In the genomic region with DNA sequence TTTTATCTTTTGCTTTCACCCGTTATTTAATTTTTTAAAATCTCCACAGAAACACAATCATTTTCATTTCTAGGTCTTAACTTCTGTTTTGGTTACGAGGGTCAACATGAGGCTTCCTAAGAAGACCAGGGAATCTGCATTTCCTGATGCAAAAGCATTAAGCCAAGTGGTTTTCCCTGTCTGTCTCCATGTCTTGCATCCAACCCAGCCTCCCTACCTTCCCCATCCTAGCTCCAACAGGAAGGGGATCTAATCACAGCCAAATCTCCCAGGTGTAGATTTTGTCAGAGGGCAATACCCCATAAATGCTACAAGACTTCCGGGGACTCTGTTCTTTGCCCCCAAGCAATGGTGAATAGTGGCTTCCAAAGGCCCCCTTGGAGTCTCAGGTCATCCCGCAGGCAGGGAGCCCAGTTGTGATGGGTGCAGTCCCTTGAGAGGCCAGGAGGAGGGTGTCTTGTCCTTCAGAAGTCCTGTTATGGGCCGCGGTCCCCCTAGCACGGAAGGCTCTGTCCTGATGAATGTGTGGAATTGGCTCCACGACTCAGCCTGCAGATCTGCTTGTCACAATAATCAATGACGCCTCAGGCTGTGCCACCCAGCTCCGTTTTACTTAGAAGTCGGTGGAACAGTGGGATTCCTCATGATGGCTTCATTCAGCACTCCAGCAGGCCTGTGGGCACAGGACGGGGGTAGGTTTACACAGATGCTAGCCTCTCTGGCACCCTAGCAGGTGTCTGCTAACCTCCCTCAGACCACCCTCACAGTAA, we compare ENCODE assay signal across 8 cellular contexts.
DNase-seq lines count a peak whose midpoint lies in the region; ATAC-seq and TF ChIP-seq lines count a peak whose summit lies in the region.

No MANE protein-coding gene starts in this region.

- BruUV-seq in Caco-2 (replicated peaks; lab: Mats Ljungman, UMichigan) = no TSS peak

- H3K79me2 ChIP-seq in SK-N-SH (ENCODE audit: insufficient read depth) = no peaks in the 10 kb centered on the region

- H4K20me1 ChIP-seq in SK-N-SH (ENCODE audit: insufficient read depth) = no peaks in the 10 kb centered on the region

- H3K4me1 Mint-ChIP-seq in Caco-2 (ENCODE audit: low read depth, unreplicated experiment) = peaks cover 9% of the 10 kb centered on the region

- intact Hi-C loops in Caco-2 (cut with micrococcal nuclease; ENCODE audit: unreplicated experiment) = loop anchor here (1.0 to 5.0 kb wide), 5 partner anchors 46 to 887 kb away; no protein-coding TSS in a partner anchor
- intact Hi-C loops in tibial artery (cut with DNase I; ENCODE audit: low total_unique reads) = no loop called here

- TF ChIP-seq RAD21 in SK-N-SH (IDR thresholded peaks at IDR 0.05; ENCODE audit: low read length) (peak; percentile 91), liver (IDR thresholded peaks at IDR 0.05) (peak; percentile 64 to 81)

- DNase-seq in Caco-2 = peak; percentile 81 to 82
- DNase-seq in HT-29 (ENCODE audit: low spot score) = peak; percentile 80
- DNase-seq in SK-N-SH = peak; percentile 89
- DNase-seq in choroid plexus epithelial cell (ENCODE audit: low read depth) = peak; percentile 83
- DNase-seq in tibial artery = no peak
- no peak for DNase-seq in middle frontal gyrus (ENCODE audit: extremely low spot score, low spot score)

- peaks cover 14% of the 10 kb centered on the region; the same call in 1 of the 2 replicates for H3K4me1 ChIP-seq in Caco-2
- H3K4me1 ChIP-seq in SK-N-SH (ENCODE audit: control insufficient read depth in 1 of 2, insufficient read depth in 2 of 2, low read depth in 1 of 2, low read length in 1 of 2) = no peaks in the 10 kb centered on the region; a peak in 1 of 4 replicates
- peaks cover 0 to 2% (median 0%) of the 10 kb centered on the region in 4 donors for H3K4me1 ChIP-seq in liver (ENCODE audit: control insufficient read depth in 4 of 4, insufficient read depth in 4 of 4, low read length in 3 of 4)
- peaks cover 0 to 10% (median 2%) of the 10 kb centered on the region in 4 donors for H3K4me1 ChIP-seq in tibial artery

- ATAC-seq in GM18861 (IDR thresholded peaks at IDR 0.05; ENCODE audit: unreplicated experiment) = no peak

- H3K27ac ChIP-seq in SK-N-SH (ENCODE audit: low read depth in 2 of 2, low read length in 1 of 2) (no peak overlapping the region), liver (ENCODE audit: low read depth in 1 of 2, low read length in 2 of 2) (no peak overlapping the region), tibial artery (no peak overlapping the region)

- no peaks in the 10 kb centered on the region for H3K9me2 ChIP-seq in SK-N-SH

- POLR2A ChIA-PET in Caco-2 (lab: Charles Lee) (no interaction called here), SK-N-SH (lab: Yijun Ruan, JAX) (no interaction called here)

- TF ChIP-seq CTCF in Caco-2 (IDR thresholded peaks at IDR 0.05; ENCODE audit: insufficient read depth in 1 of 2, low read depth in 1 of 2, low read length in 1 of 2, severe bottlenecking in 1 of 2, unreplicated experiment in 1 of 2) = peak; percentile 82 to 89
- TF ChIP-seq CTCF in SK-N-SH (IDR thresholded peaks at IDR 0.05) = peak; percentile 87
- peak; percentile 86 for TF ChIP-seq CTCF in choroid plexus epithelial cell (conservative IDR thresholded peaks at IDR 0.05; ENCODE audit: low read depth, low read length)
- peak; percentile 46 for TF ChIP-seq CTCF in liver (IDR thresholded peaks at IDR 0.05; ENCODE audit: low read depth, low read length, missing input control)
- TF ChIP-seq CTCF in tibial artery (IDR thresholded peaks at IDR 0.05) = peak; percentile 11 to 23

- 28% methylated on average over 12 of the region's 12 CpGs for WGBS in SK-N-SH (ENCODE audit: low lambda C conversion rate)
- 32% methylated on average over 12 of the region's 12 CpGs for WGBS in liver

- H3K4me3 ChIP-seq in Caco-2 (ENCODE audit: low read depth, low read length) (no peak overlapping the region), SK-N-SH (ENCODE audit: low read depth in 2 of 2, low read length in 1 of 2) (no peak overlapping the region), choroid plexus epithelial cell (ENCODE audit: low read depth, low read length) (no peak overlapping the region), liver (ENCODE audit: low read depth in 1 of 3, low read length in 3 of 3) (no peak overlapping the region), tibial artery (no peak overlapping the region)

- no peak overlapping the region for H3K4me2 ChIP-seq in SK-N-SH

- peaks cover 4% of the 10 kb centered on the region for H3K27me3 Mint-ChIP-seq in Caco-2 (ENCODE audit: insufficient read depth, unreplicated experiment)

- no peaks in the 10 kb centered on the region for H3K36me3 ChIP-seq in Caco-2 (ENCODE audit: control insufficient read depth, insufficient read depth, low read length)
- H3K36me3 ChIP-seq in SK-N-SH (replicated peaks in 1 of 2; ENCODE audit: control insufficient read depth in 1 of 2, insufficient read depth in 2 of 2, low read length in 1 of 2) = no peaks in the 10 kb centered on the region
- no peaks in the 10 kb centered on the region for H3K36me3 ChIP-seq in liver (ENCODE audit: control insufficient read depth in 4 of 4, insufficient read depth in 3 of 4, low read depth in 1 of 4, low read length in 3 of 4)
- H3K36me3 ChIP-seq in tibial artery = no peaks in the 10 kb centered on the region

- H3K9ac ChIP-seq in SK-N-SH (no peak overlapping the region), liver (ENCODE audit: low read depth in 1 of 2, low read length in 2 of 2) (no peak overlapping the region)

- H3K9me3 ChIP-seq in Caco-2 (no peaks in the 10 kb centered on the region; the same call in 1 of the 2 replicates), SK-N-SH (no peaks in the 10 kb centered on the region), liver (ENCODE audit: control insufficient read depth in 4 of 4, low read length in 3 of 4) (no peaks in the 10 kb centered on the region), tibial artery (peaks cover 0 to 3% (median 0%) of the 10 kb centered on the region in 3 donors)

- no peaks in the 10 kb centered on the region for H3K9me3 Mint-ChIP-seq in Caco-2 (ENCODE audit: unreplicated experiment)

- no peaks in the 10 kb centered on the region for H3K36me3 Mint-ChIP-seq in Caco-2 (ENCODE audit: insufficient read depth, unreplicated experiment)

- H3K27me3 ChIP-seq in Caco-2 (replicated peaks; ENCODE audit: control insufficient read depth, insufficient read depth, low read length) (no peaks in the 10 kb centered on the region), SK-N-SH (ENCODE audit: insufficient read depth) (no peaks in the 10 kb centered on the region), liver (ENCODE audit: control insufficient read depth in 4 of 4, insufficient read depth in 4 of 4, low read length in 3 of 4) (peaks cover 0 to 6% (median 0%) of the 10 kb centered on the region in 4 donors), tibial artery (no peaks in the 10 kb centered on the region)

- H3K27ac Mint-ChIP-seq in Caco-2 (ENCODE audit: unreplicated experiment) = no peak overlapping the region

- no peaks in the 10 kb centered on the region for H3F3A ChIP-seq in SK-N-SH (replicated peaks; ENCODE audit: insufficient read depth)

- H3K4me3 Mint-ChIP-seq in Caco-2 (ENCODE audit: unreplicated experiment) = peak overlapping the region; percentile 39

- no peak for TF ChIP-seq EP300 in SK-N-SH (IDR thresholded peaks at IDR 0.05; ENCODE audit: borderline replicate concordance in 1 of 2, low read depth in 1 of 2, low read length in 1 of 2)

- no peak overlapping the region for H2AFZ ChIP-seq in SK-N-SH (ENCODE audit: low read depth)

- CTCF ChIA-PET in Caco-2 (lab: Charles Lee) (interaction anchor here (1.1 kb wide), 1 partner anchor 9 kb away, joined by 3 read pairs; no protein-coding TSS in a partner anchor), SK-N-SH (lab: Yijun Ruan, JAX) (interaction anchor here (0.7 to 4.6 kb wide), 19 partner anchors 9 to 1396 kb away, joined by 3 to 33 read pairs (median 5); no protein-coding TSS in a partner anchor)

TF ChIP-seq in SK-N-SH, 30 proteins besides CTCF, POLR2A, EP300 and RAD21:
- TF ChIP-seq, protein P1, sequence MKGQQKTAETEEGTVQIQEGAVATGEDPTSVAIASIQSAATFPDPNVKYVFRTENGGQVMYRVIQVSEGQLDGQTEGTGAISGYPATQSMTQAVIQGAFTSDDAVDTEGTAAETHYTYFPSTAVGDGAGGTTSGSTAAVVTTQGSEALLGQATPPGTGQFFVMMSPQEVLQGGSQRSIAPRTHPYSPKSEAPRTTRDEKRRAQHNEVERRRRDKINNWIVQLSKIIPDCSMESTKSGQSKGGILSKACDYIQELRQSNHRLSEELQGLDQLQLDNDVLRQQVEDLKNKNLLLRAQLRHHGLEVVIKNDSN (IDR thresholded peaks at IDR 0.05; ENCODE audit: borderline replicate concordance, low read depth) = no peak
- TF ChIP-seq SMC3 (IDR thresholded peaks at IDR 0.05; ENCODE audit: low read depth, low read length) (peak; percentile 85), RXRA (IDR thresholded peaks at IDR 0.05; ENCODE audit: borderline replicate concordance, low read depth) (no peak)

TF ChIP-seq in liver, 16 proteins besides CTCF, POLR2A, EP300 and RAD21 (continues in another document):
- TF ChIP-seq, protein P2, sequence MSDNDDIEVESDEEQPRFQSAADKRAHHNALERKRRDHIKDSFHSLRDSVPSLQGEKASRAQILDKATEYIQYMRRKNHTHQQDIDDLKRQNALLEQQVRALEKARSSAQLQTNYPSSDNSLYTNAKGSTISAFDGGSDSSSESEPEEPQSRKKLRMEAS (IDR thresholded peaks at IDR 0.05) = no peak
- TF ChIP-seq SP1 (IDR thresholded peaks at IDR 0.05) (no peak), TAF1 (conservative IDR thresholded peaks at IDR 0.05) (no peak), RXRA (IDR thresholded peaks at IDR 0.05) (no peak)
- TF ChIP-seq, protein P3, sequence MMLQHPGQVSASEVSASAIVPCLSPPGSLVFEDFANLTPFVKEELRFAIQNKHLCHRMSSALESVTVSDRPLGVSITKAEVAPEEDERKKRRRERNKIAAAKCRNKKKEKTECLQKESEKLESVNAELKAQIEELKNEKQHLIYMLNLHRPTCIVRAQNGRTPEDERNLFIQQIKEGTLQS (IDR thresholded peaks at IDR 0.05) = no peak
- TF ChIP-seq, protein P4, sequence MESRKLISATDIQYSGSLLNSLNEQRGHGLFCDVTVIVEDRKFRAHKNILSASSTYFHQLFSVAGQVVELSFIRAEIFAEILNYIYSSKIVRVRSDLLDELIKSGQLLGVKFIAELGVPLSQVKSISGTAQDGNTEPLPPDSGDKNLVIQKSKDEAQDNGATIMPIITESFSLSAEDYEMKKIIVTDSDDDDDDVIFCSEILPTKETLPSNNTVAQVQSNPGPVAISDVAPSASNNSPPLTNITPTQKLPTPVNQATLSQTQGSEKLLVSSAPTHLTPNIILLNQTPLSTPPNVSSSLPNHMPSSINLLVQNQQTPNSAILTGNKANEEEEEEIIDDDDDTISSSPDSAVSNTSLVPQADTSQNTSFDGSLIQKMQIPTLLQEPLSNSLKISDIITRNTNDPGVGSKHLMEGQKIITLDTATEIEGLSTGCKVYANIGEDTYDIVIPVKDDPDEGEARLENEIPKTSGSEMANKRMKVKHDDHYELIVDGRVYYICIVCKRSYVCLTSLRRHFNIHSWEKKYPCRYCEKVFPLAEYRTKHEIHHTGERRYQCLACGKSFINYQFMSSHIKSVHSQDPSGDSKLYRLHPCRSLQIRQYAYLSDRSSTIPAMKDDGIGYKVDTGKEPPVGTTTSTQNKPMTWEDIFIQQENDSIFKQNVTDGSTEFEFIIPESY (IDR thresholded peaks at IDR 0.05) = no peak

Comparison
In these comparisons a context has a peak if more than half of its experiments do, and no peak if none do; other contexts are left out.
1. DNase-seq: peak in Caco-2 (2 of 2), HT-29 (single experiment), SK-N-SH (single experiment) and choroid plexus epithelial cell (single experiment); none in tibial artery (0 of 2) and middle frontal gyrus (single experiment).
2. CTCF ChIP-seq: peak in every context shown above with its lines; median percentile 87 in SK-N-SH; 86 in choroid plexus epithelial cell; 86 in Caco-2; 46 in liver; 17 in tibial artery.